ENCODE assay signal across 20 cellular contexts in the genomic region with DNA sequence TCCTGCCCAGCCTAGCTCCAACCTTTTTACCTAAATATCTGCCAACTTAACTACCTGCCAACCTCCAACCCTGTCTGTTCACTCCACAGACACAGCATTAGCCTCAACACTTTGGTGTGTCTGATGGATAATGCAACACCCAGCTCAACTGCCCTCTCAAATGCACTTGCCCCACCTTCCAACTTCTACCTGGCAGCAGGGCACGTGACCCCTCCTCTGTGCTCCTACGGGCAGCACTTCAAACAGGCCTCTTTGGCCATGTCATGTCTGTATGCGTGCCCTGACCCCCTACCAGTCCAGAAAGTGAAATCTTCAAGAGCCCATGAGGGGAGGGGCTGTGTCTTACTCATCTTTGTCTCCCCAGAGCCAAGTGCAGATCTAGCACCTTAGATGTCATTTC. TPM values are rescaled to one million over a fixed set of nuclear protein-coding genes. Genes with fewer than 3 reads are reported as not detected.
DNase-seq lines count a peak whose midpoint lies in the region; ATAC-seq lines count a peak whose summit lies in the region.
"Had no signal": no experiment of that assay in that cellular context is flagged by ENCODE, and none has a peak within 500 bp of the region (broad histone marks: within the 10 kb centered on the region; RNA-seq: fewer than 3 reads in every experiment).

No MANE protein-coding gene starts in this region.

- DNase-seq in activated naive CD4-positive, alpha-beta T cell treated with anti-CD3 and anti-CD28 coated beads, Interleukin-2, amount 50 U/mL, for 16 hours, result no peak
- DNase-seq in T-cell (no peak), HuH-7.5 (ENCODE audit: low spot score) (no peak), AG08395 (ENCODE audit: low spot score) (no peak)
- DNase-seq in effector memory CD8-positive, alpha-beta T cell, result no peak
- no peak for DNase-seq in stimulated activated effector memory CD8-positive, alpha-beta T cell treated with anti-CD3 and anti-CD28 coated beads, Interleukin-12 subunit alpha, Interleukin-12 subunit beta, amount 100 ng/mL, for 72 hours (ENCODE audit: low spot score in 2 of 2)
- DNase-seq: ACHN; activated CD4-positive, CD25-positive, alpha-beta regulatory T cell treated with anti-CD3 and anti-CD28 coated beads, Interleukin-2, amount 50 U/mL, for 72 hours; activated T-cell treated with anti-CD3 and anti-CD28 coated beads, Interleukin-2, amount 50 U/mL, for 48 hours; colonic mucosa; DMS79; effector CD4-positive, alpha-beta T cell; hippocampal formation; Karpas-422; NCI-H1930; NCI-H510A treated with DMSO at 0.1 percent for 48 hours; posterior cingulate gyrus; stomach; T-helper 1 cell had no signal

- H3K36me3 Mint-ChIP-seq in activated naive CD4-positive, alpha-beta T cell treated with anti-CD3 and anti-CD28 coated beads, Interleukin-2, amount 50 U/mL, for 24 hours, result peaks cover 35% of the 10 kb centered on the region
- H3K36me3 Mint-ChIP-seq in T-cell, result peaks cover 79% of the 10 kb centered on the region
- H3K36me3 Mint-ChIP-seq in effector memory CD8-positive, alpha-beta T cell (ENCODE audit: insufficient read depth), result peaks cover 98% of the 10 kb centered on the region
- H3K36me3 Mint-ChIP-seq in stimulated activated effector memory CD8-positive, alpha-beta T cell treated with anti-CD3 and anti-CD28 coated beads, Interleukin-12 subunit alpha, Interleukin-12 subunit beta, amount 100 ng/mL, for 72 hours, result peaks cover 100% of the 10 kb centered on the region

- CTCF ChIA-PET in T-cell (lab: Charles Lee), result interaction anchor here in 1 of 2 donors (1.6 kb wide), 1 partner anchor 30 kb away, joined by 3 read pairs; a partner anchor contains a TSS

- POLR2A ChIA-PET in T-cell (lab: Charles Lee), result interaction anchor here (0.6 to 0.7 kb wide), 3 partner anchors 56 to 569 kb away, joined by 3 to 4 read pairs (median 4); no protein-coding TSS in a partner anchor

- peaks cover 38% of the 10 kb centered on the region for H3K4me1 Mint-ChIP-seq in activated naive CD4-positive, alpha-beta T cell treated with anti-CD3 and anti-CD28 coated beads, Interleukin-2, amount 50 U/mL, for 24 hours
- peaks cover 24 to 58% (median 49%) of the 10 kb centered on the region in 3 donors for H3K4me1 Mint-ChIP-seq in T-cell
- peaks cover 22 to 42% of the 10 kb centered on the region in 2 donors for H3K4me1 Mint-ChIP-seq in effector memory CD8-positive, alpha-beta T cell (ENCODE audit: low read depth in 2 of 2)
- peaks cover 31% of the 10 kb centered on the region for H3K4me1 Mint-ChIP-seq in stimulated activated effector memory CD8-positive, alpha-beta T cell treated with anti-CD3 and anti-CD28 coated beads, Interleukin-12 subunit alpha, Interleukin-12 subunit beta, amount 100 ng/mL, for 72 hours

- no peaks in the 10 kb centered on the region for H3K9me3 Mint-ChIP-seq in activated naive CD4-positive, alpha-beta T cell treated with anti-CD3 and anti-CD28 coated beads, Interleukin-2, amount 50 U/mL, for 24 hours
- no peaks in the 10 kb centered on the region for H3K9me3 Mint-ChIP-seq in T-cell
- H3K9me3 Mint-ChIP-seq in effector memory CD8-positive, alpha-beta T cell, result no peaks in the 10 kb centered on the region
- H3K9me3 Mint-ChIP-seq in stimulated activated effector memory CD8-positive, alpha-beta T cell treated with anti-CD3 and anti-CD28 coated beads, Interleukin-12 subunit alpha, Interleukin-12 subunit beta, amount 100 ng/mL, for 72 hours, result no peaks in the 10 kb centered on the region

- no peak for ATAC-seq in T-cell (replicated peaks in 1 of 4)
- ATAC-seq in effector memory CD8-positive, alpha-beta T cell (replicated peaks), result no peak
- no peak for ATAC-seq in stimulated activated effector memory CD8-positive, alpha-beta T cell treated with anti-CD3 and anti-CD28 coated beads, Interleukin-12 subunit alpha, Interleukin-12 subunit beta, amount 100 ng/mL, for 72 hours

- no peaks in the 10 kb centered on the region for H3K27me3 Mint-ChIP-seq in activated naive CD4-positive, alpha-beta T cell treated with anti-CD3 and anti-CD28 coated beads, Interleukin-2, amount 50 U/mL, for 24 hours
- no peaks in the 10 kb centered on the region for H3K27me3 Mint-ChIP-seq in T-cell
- H3K27me3 Mint-ChIP-seq in effector memory CD8-positive, alpha-beta T cell, result no peaks in the 10 kb centered on the region

- no peak overlapping the region for H3K4me3 Mint-ChIP-seq in activated naive CD4-positive, alpha-beta T cell treated with anti-CD3 and anti-CD28 coated beads, Interleukin-2, amount 50 U/mL, for 24 hours
- no peak overlapping the region for H3K4me3 Mint-ChIP-seq in T-cell
- H3K4me3 Mint-ChIP-seq in effector memory CD8-positive, alpha-beta T cell, result no peak overlapping the region
- H3K4me3 Mint-ChIP-seq in stimulated activated effector memory CD8-positive, alpha-beta T cell treated with anti-CD3 and anti-CD28 coated beads, Interleukin-12 subunit alpha, Interleukin-12 subunit beta, amount 100 ng/mL, for 72 hours, result no peak overlapping the region

- H3K27ac Mint-ChIP-seq in activated naive CD4-positive, alpha-beta T cell treated with anti-CD3 and anti-CD28 coated beads, Interleukin-2, amount 50 U/mL, for 24 hours, result peak overlapping the region; percentile 72
- H3K27ac Mint-ChIP-seq in T-cell, result peak overlapping the region; percentile 65 to 72
- peak overlapping the region; percentile 68 to 86 for H3K27ac Mint-ChIP-seq in effector memory CD8-positive, alpha-beta T cell
- peak overlapping the region; percentile 46 for H3K27ac Mint-ChIP-seq in stimulated activated effector memory CD8-positive, alpha-beta T cell treated with anti-CD3 and anti-CD28 coated beads, Interleukin-12 subunit alpha, Interleukin-12 subunit beta, amount 100 ng/mL, for 72 hours

RNA-seq across cellular contexts. Expression of a gene that starts 25.5 kb away (rescaled TPM):
- total RNA-seq in T-cell, result 100 to 1,000 TPM; 114 to 139 (median 123) TPM

RNA-seq across cellular contexts. Expression of a gene that starts 30.3 kb away (rescaled TPM):
- 10 to 100 TPM; 45.8 to 52.5 (median 50.7) TPM for total RNA-seq in T-cell
